12 cellular contexts compared by ENCODE assay signal in the genomic region with DNA sequence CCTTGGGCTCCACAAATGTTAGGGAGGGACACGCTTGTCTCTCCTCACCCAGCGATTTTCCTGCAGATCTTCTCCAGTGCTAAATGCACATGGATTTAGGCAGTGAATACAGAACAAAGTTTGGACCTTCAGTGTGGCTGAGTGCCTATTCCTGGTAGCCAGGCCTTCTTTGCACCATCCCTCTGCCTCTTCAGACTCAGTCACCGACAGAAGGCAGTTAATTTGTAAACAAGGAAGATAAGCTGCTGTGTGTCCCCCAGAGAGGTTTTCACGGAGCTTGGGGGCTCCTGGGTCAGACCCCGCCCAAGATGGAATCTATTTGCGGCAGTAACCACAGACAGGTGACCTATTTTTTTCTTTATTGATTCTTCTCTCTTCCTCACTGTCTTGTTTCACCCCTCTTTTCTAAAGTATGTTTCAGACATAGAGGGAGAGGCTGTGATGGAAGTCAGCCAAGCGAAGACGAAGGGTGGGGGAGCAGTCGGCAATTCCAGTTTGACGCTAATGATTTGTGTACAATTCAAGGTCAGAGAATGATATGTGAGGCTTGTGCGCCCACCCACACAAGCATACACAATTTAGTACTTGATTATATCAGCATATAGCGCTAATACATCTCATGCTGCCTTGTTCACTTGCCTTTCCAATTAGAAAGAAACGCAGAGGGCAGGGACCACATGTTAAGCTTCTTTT.
DNase-seq lines count a peak whose midpoint lies in the region; ATAC-seq and TF ChIP-seq lines count a peak whose summit lies in the region.
"Had no signal": no experiment of that assay in that cellular context is flagged by ENCODE, and none has a peak within 500 bp of the region (broad histone marks: within the 10 kb centered on the region; RNA-seq: fewer than 3 reads in every experiment).

No MANE protein-coding gene starts in this region.

- peak overlapping the region; percentile 73 for H3K27ac Mint-ChIP-seq in progenitor cell of endocrine pancreas
- H3K27ac Mint-ChIP-seq: HFFc6 had no signal

- ATAC-seq in SK-N-SH treated with all-trans-retinoic acid at 6 μM for 48 hours (peak; percentile 21; the same call in 1 of the 3 replicates), GM18519 (IDR thresholded peaks at IDR 0.05; ENCODE audit: low FRiP score, unreplicated experiment) (no peak)

- H3K27me3 Mint-ChIP-seq in progenitor cell of endocrine pancreas = no peaks in the 10 kb centered on the region

- peaks cover 16% of the 10 kb centered on the region for H3K4me1 Mint-ChIP-seq in progenitor cell of endocrine pancreas (ENCODE audit: low read depth)

- DNase-seq in DMS153 treated with DMSO at 0.1 percent for 48 hours (lab: John Stamatoyannopoulos, UW; ENCODE audit: unreplicated experiment) (peak; percentile 74), NCI-H1930 (lab: John Stamatoyannopoulos, UW) (peak; percentile 23 to 25), progenitor cell of endocrine pancreas (ENCODE audit: low spot score, unreplicated experiment) (no peak), posterior cingulate gyrus (no peak), C1 segment of cervical spinal cord (lab: John Stamatoyannopoulos, UW) (no peak)
- DNase-seq: activated gamma-delta T cell; anterior cingulate cortex; HFFc6; midbrain; stimulated activated CD4-positive, alpha-beta T cell treated with anti-CD3 and anti-CD28 coated beads, Interleukin-4, amount 100 ng/mL, for 1 hour had no signal

- TF ChIP-seq CTCF in progenitor cell of endocrine pancreas (IDR thresholded peaks at IDR 0.05; ENCODE audit: unreplicated experiment) = no peak

- intact Hi-C loops in posterior cingulate gyrus (cut with DNase I) = no loop called here

- no peak overlapping the region for H3K4me3 Mint-ChIP-seq in progenitor cell of endocrine pancreas (ENCODE audit: low read depth)
- H3K4me3 Mint-ChIP-seq: HFFc6 had no signal

- H3K36me3 Mint-ChIP-seq in progenitor cell of endocrine pancreas (ENCODE audit: insufficient read depth) = peaks cover 7% of the 10 kb centered on the region

- no peaks in the 10 kb centered on the region for H3K9me3 Mint-ChIP-seq in progenitor cell of endocrine pancreas (ENCODE audit: low read depth)

TF ChIP-seq in SK-N-SH treated with all-trans-retinoic acid at 6 μM for 48 hours, 23 proteins besides CTCF, POLR2A, EP300 and RAD21:
- TF ChIP-seq, protein P1, sequence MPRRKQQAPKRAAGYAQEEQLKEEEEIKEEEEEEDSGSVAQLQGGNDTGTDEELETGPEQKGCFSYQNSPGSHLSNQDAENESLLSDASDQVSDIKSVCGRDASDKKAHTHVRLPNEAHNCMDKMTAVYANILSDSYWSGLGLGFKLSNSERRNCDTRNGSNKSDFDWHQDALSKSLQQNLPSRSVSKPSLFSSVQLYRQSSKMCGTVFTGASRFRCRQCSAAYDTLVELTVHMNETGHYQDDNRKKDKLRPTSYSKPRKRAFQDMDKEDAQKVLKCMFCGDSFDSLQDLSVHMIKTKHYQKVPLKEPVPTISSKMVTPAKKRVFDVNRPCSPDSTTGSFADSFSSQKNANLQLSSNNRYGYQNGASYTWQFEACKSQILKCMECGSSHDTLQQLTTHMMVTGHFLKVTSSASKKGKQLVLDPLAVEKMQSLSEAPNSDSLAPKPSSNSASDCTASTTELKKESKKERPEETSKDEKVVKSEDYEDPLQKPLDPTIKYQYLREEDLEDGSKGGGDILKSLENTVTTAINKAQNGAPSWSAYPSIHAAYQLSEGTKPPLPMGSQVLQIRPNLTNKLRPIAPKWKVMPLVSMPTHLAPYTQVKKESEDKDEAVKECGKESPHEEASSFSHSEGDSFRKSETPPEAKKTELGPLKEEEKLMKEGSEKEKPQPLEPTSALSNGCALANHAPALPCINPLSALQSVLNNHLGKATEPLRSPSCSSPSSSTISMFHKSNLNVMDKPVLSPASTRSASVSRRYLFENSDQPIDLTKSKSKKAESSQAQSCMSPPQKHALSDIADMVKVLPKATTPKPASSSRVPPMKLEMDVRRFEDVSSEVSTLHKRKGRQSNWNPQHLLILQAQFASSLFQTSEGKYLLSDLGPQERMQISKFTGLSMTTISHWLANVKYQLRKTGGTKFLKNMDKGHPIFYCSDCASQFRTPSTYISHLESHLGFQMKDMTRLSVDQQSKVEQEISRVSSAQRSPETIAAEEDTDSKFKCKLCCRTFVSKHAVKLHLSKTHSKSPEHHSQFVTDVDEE (CRISPR knock-in tag; IDR thresholded peaks at IDR 0.05) = peak; percentile 84
- peak; percentile 72; the same call in 1 of the 2 replicates for TF ChIP-seq TCF4 (CRISPR knock-in tag; IDR thresholded peaks at IDR 0.05; ENCODE audit: borderline replicate concordance)
- TF ChIP-seq ZNF565 (CRISPR knock-in tag; conservative IDR thresholded peaks at IDR 0.05; ENCODE audit: low read depth) = no peak
- 0 out of 2 replicates have a peak, but pooled peaks have one; percentile 49 for TF ChIP-seq ARNTL (CRISPR knock-in tag; IDR thresholded peaks at IDR 0.05; ENCODE audit: borderline replicate concordance, low read depth)

Comparison
In these comparisons a context has a peak if more than half of its experiments do, and no peak if none do; other contexts are left out.
1. DNase-seq: peak in DMS153 treated with DMSO at 0.1 percent for 48 hours (single experiment) and NCI-H1930 (2 of 2); none in progenitor cell of endocrine pancreas (single experiment), posterior cingulate gyrus (0 of 10) and C1 segment of cervical spinal cord (0 of 14).